26 cellular contexts compared by ENCODE assay signal in genomic region chr2:128940378-128940777, GRCh38.
"Had no signal": no experiment of that assay in that cellular context is flagged by ENCODE, and none has a peak within 500 bp of the region (broad histone marks: within the 10 kb centered on the region; RNA-seq: fewer than 3 reads in every experiment).

No MANE protein-coding gene starts in this region.

- H3K27me3 ChIP-seq: stomach, suprapubic skin, testis, thyroid gland, tibial artery, tibial nerve, transverse colon, upper lobe of left lung, upper lobe of right lung, uterus, vagina had no signal

- ATAC-seq: stimulated activated effector memory CD8-positive, alpha-beta T cell treated with anti-CD3 and anti-CD28 coated beads, Interleukin-12 subunit alpha, Interleukin-12 subunit beta, amount 100 ng/mL, for 72 hours; stimulated activated memory B cell treated with anti-CD40 and anti-IgM and Interleukin-4, amounts not matched to agents 10 μg/mL and 1 μg/mL and 100 μg/mL, for 72 hours; stimulated activated naive B cell treated with anti-CD40 and anti-IgM and Interleukin-4, amounts not matched to agents 10 μg/mL and 1 μg/mL and 100 μg/mL, for 72 hours; stimulated activated naive CD8-positive, alpha-beta T cell treated with anti-CD3 and anti-CD28 coated beads, Interleukin-15, amount 100 ng/mL, for 72 hours; stimulated activated naive CD8-positive, alpha-beta T cell treated with anti-CD3 and anti-CD28 coated beads, Interleukin-15, Interleukin-2, amounts not matched to agents 100 U/mL and 50 U/mL, for 24 hours; upper lobe of right lung had no signal

- H3K27ac ChIP-seq: stomach, suprapubic skin, testis, thoracic aorta, thyroid gland, tibial artery, tibial nerve, transverse colon, upper lobe of left lung, upper lobe of right lung, uterus, vagina had no signal

- DNase-seq: stimulated activated CD4-positive, alpha-beta T cell treated with anti-CD3 and anti-CD28 coated beads, Interleukin-2, amount 100 ng/mL, for 24 hours; stimulated activated CD4-positive, alpha-beta T cell treated with anti-CD3 and anti-CD28 coated beads, Interleukin-2, amount 100 ng/mL, for 48 hours; stimulated activated CD4-positive, alpha-beta T cell treated with anti-CD3 and anti-CD28 coated beads, Interleukin-4, amount 100 ng/mL, for 1 hour; stimulated activated CD4-positive, alpha-beta T cell treated with anti-CD3 and anti-CD28 coated beads, Interleukin-4, amount 100 ng/mL, for 24 hours; stimulated activated CD4-positive, alpha-beta T cell treated with anti-CD3 and anti-CD28 coated beads, Interleukin-4, amount 100 ng/mL, for 4 hours; stimulated activated CD8-positive, alpha-beta memory T cell treated with anti-CD3 and anti-CD28 coated beads, Interleukin-4, amount 100 ng/mL, for 48 hours; stimulated activated naive B cell treated with anti-CD40 and anti-IgM and Interleukin-4, amounts not matched to agents 10 μg/mL and 1 μg/mL and 100 μg/mL, for 72 hours; stimulated activated naive CD4-positive, alpha-beta T cell; stimulated activated naive CD4-positive, alpha-beta T cell treated with Interleukin-2 at 50 U/mL for 16 hours; stimulated activated naive CD8-positive, alpha-beta T cell treated with anti-CD3 and anti-CD28 coated beads, Interleukin-15, amount 100 ng/mL, for 72 hours; stimulated activated naive CD8-positive, alpha-beta T cell treated with anti-CD3 and anti-CD28 coated beads, Interleukin-15, Interleukin-2, amounts not matched to agents 100 U/mL and 50 U/mL, for 24 hours; stomach; substantia nigra; testis; thyroid gland; tibial artery; transverse colon; upper lobe of left lung; upper lobe of right lung; uterus had no signal

- H3K36me3 ChIP-seq: stomach, suprapubic skin, thoracic aorta, thyroid gland, tibial artery, tibial nerve, transverse colon, upper lobe of left lung, upper lobe of right lung, uterus, vagina had no signal

- H3K9me3 ChIP-seq: stomach, suprapubic skin, testis, thoracic aorta, thyroid gland, tibial artery, tibial nerve, transverse colon, upper lobe of left lung, upper lobe of right lung, uterus, vagina had no signal

- H3K4me1 ChIP-seq: testis, tibial artery, tibial nerve, transverse colon, upper lobe of left lung, upper lobe of right lung, uterus, vagina had no signal

- H3K4me3 ChIP-seq: stomach, suprapubic skin, testis, thoracic aorta, thyroid gland, tibial artery, tibial nerve, transverse colon, upper lobe of left lung, upper lobe of right lung, uterus, vagina had no signal
